Comparison of ENCODE assay signal across 8 cellular contexts in the genomic region with DNA sequence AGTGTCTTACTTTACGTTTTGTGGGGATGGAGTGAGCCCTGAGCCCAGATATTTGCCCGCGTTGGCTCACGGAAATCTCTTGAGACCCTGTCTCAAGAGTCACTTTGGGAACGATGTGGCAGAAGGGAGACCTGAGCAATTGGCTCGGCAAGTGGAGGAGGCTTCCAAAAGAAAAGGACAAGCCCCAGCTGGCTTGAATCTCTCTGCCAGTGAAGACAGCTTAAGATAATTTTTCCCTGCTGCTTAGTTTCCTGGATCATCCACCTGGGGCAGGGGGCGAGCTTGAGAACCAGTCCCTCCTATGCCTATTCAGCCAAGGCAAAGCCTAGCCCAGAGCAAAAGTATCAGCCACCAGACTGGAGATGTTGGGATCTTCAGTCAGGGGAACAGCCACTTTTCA. TPM values are rescaled to one million over a fixed set of nuclear protein-coding genes. Genes with fewer than 3 reads are reported as not detected.
A peak's percentile ranks its signal among the peaks of the same experiment; 100 is the strongest.
DNase-seq lines count a peak whose midpoint lies in the region; ATAC-seq and TF ChIP-seq lines count a peak whose summit lies in the region.

No MANE protein-coding gene starts in this region.

- POLR2A ChIA-PET in Caco-2 (lab: Charles Lee) = interaction anchor here (1.1 to 1.3 kb wide), 2 partner anchors 121 to 135 kb away, joined by 3 to 7 read pairs; partner anchors contain the start of gene PDIA5

- TF ChIP-seq POLR2A in thyroid gland (IDR thresholded peaks at IDR 0.05) = no peak

- DNase-seq in Caco-2 = peak; percentile 41 to 44
- DNase-seq in amniotic epithelial cell (ENCODE audit: low read depth) = peak; percentile 9
- no peak for DNase-seq in kidney epithelial cell (ENCODE audit: low read depth)
- DNase-seq in thyroid gland = no peak

- ATAC-seq in HG03097 (IDR thresholded peaks at IDR 0.05; ENCODE audit: low FRiP score, unreplicated experiment) = no peak
- no peak for ATAC-seq in HG03432 (IDR thresholded peaks at IDR 0.05; ENCODE audit: unreplicated experiment)
- ATAC-seq in HG02678 (IDR thresholded peaks at IDR 0.05; ENCODE audit: unreplicated experiment) = no peak

- peaks cover 13% of the 10 kb centered on the region for H3K36me3 Mint-ChIP-seq in Caco-2 (ENCODE audit: insufficient read depth, unreplicated experiment)
- no peaks in the 10 kb centered on the region for H3K36me3 Mint-ChIP-seq in IgD-negative memory B cell

- TSS peak; percentile 73 for BruUV-seq in Caco-2 (replicated peaks; lab: Mats Ljungman, UMichigan)

- no peaks in the 10 kb centered on the region for H3K36me3 ChIP-seq in Caco-2 (ENCODE audit: control insufficient read depth, insufficient read depth, low read length)
- H3K36me3 ChIP-seq in kidney epithelial cell (ENCODE audit: control insufficient read depth, insufficient read depth, low read length) = no peaks in the 10 kb centered on the region
- no peaks in the 10 kb centered on the region for H3K36me3 ChIP-seq in thyroid gland

- no peaks in the 10 kb centered on the region for H3K27me3 Mint-ChIP-seq in Caco-2 (ENCODE audit: insufficient read depth, unreplicated experiment)
- no peaks in the 10 kb centered on the region for H3K27me3 Mint-ChIP-seq in IgD-negative memory B cell

- peak overlapping the region; percentile 94 for H3K4me3 Mint-ChIP-seq in Caco-2 (ENCODE audit: unreplicated experiment)
- H3K4me3 Mint-ChIP-seq in IgD-negative memory B cell = peak overlapping the region; percentile 96 to 98 (median 98)

- H3K4me3 ChIP-seq in Caco-2 (ENCODE audit: low read depth, low read length) (peak overlapping the region; percentile 99), kidney epithelial cell (ENCODE audit: low read depth, low read length) (peak overlapping the region; percentile 91), thyroid gland (replicated peaks in 1 of 3) (peak overlapping the region; percentile 31 to 86 (median 72))

- intact Hi-C loops in Caco-2 (cut with micrococcal nuclease; ENCODE audit: unreplicated experiment) (no loop called here), thyroid gland (cut with DNase I) (no loop called here)

- H3K9me3 Mint-ChIP-seq in Caco-2 (ENCODE audit: unreplicated experiment) (peaks cover 10% of the 10 kb centered on the region), IgD-negative memory B cell (peaks cover 0 to 8% (median 3%) of the 10 kb centered on the region in 3 donors)

- peak overlapping the region; percentile 93 for H3K27ac Mint-ChIP-seq in Caco-2 (ENCODE audit: unreplicated experiment)
- peak overlapping the region; percentile 96 to 99 (median 98) for H3K27ac Mint-ChIP-seq in IgD-negative memory B cell

- CTCF ChIA-PET in Caco-2 (lab: Charles Lee) = no interaction called here

- no peaks in the 10 kb centered on the region for H3K9me3 ChIP-seq in Caco-2
- H3K9me3 ChIP-seq in thyroid gland = no peaks in the 10 kb centered on the region

- no peaks in the 10 kb centered on the region for H3K27me3 ChIP-seq in Caco-2 (replicated peaks; ENCODE audit: control insufficient read depth, insufficient read depth, low read length)
- no peaks in the 10 kb centered on the region for H3K27me3 ChIP-seq in kidney epithelial cell (ENCODE audit: control insufficient read depth, insufficient read depth, low read length)
- H3K27me3 ChIP-seq in thyroid gland = no peaks in the 10 kb centered on the region

- peaks cover 10% of the 10 kb centered on the region for H3K4me1 ChIP-seq in Caco-2
- H3K4me1 ChIP-seq in thyroid gland = peaks cover 5 to 9% of the 10 kb centered on the region in 2 donors

- H3K27ac ChIP-seq in thyroid gland = peak overlapping the region in 2 of 3 donors; percentile 76 to 77

- 0% methylated on average over 3 to 7 of the region's 7 CpGs for WGBS in thyroid gland, 2 donors

- no peak for TF ChIP-seq CTCF in Caco-2 (IDR thresholded peaks at IDR 0.05; ENCODE audit: insufficient read depth in 1 of 2, low read depth in 1 of 2, low read length in 1 of 2, severe bottlenecking in 1 of 2, unreplicated experiment in 1 of 2)
- TF ChIP-seq CTCF in kidney epithelial cell (IDR thresholded peaks at IDR 0.05; ENCODE audit: insufficient read depth, low read length, poor library complexity, severe bottlenecking) = peak; percentile 1
- TF ChIP-seq CTCF in thyroid gland (IDR thresholded peaks at IDR 0.05) = no peak

- H3K4me1 Mint-ChIP-seq in Caco-2 (ENCODE audit: low read depth, unreplicated experiment) = peaks cover 11% of the 10 kb centered on the region
- peaks cover 10 to 26% (median 12%) of the 10 kb centered on the region in 3 donors for H3K4me1 Mint-ChIP-seq in IgD-negative memory B cell

RNA-seq across cellular contexts. Expression of gene SEC22A, which starts 0.7 kb away (rescaled TPM):
- total RNA-seq in Caco-2 (2022) = 12.5 and 17.7 TPM in 2 replicates
- polyA plus RNA-seq in IgD-negative memory B cell = 10.9 TPM
- total RNA-seq in kidney epithelial cell = 26.9 and 35.3 TPM in 2 replicates
- total RNA-seq in thyroid gland = 10 to 100 TPM; 22.4 to 45.2 (median 33.6) TPM

Comparison
In these comparisons a context has a peak if more than half of its experiments do, and no peak if none do; other contexts are left out.
1. DNase-seq: peak in Caco-2 (2 of 2) and amniotic epithelial cell (single experiment); none in kidney epithelial cell (single experiment) and thyroid gland (0 of 2).
2. Peak in every context shown above with its lines, with median percentiles within 50 percentile points of each other: H3K4me3 ChIP-seq.